1 cellular context compared by ENCODE assay signal in the genomic region with DNA sequence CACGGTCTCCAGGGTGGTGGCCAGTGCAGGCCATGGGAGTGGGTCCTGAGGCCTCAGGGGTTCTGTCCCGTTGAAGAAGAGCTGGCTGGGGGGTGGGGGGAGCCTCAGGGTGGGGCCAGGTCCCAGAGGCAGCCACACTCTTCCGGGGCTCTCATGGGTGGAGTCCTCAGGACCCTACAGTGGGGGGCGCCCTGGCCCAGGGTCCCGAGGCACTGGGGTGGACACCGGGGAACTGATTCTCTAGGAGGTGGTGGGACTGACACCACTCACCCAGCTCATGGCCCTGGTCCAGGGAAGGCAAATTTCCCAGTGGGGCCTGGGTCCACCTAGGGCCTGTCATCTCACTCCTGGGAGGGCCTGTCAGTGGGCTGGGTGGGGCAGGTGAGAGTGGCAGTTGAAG.
TF ChIP-seq lines count a peak whose summit lies in the region.

No MANE protein-coding gene starts in this region.

TF ChIP-seq in IMR-90, 13 proteins besides CTCF, POLR2A, EP300 and RAD21:
- TF ChIP-seq BHLHE40 (IDR thresholded peaks at IDR 0.05; ENCODE audit: low read depth, low read length) = no peak
- TF ChIP-seq, protein P1, sequence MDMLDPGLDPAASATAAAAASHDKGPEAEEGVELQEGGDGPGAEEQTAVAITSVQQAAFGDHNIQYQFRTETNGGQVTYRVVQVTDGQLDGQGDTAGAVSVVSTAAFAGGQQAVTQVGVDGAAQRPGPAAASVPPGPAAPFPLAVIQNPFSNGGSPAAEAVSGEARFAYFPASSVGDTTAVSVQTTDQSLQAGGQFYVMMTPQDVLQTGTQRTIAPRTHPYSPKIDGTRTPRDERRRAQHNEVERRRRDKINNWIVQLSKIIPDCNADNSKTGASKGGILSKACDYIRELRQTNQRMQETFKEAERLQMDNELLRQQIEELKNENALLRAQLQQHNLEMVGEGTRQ (IDR thresholded peaks at IDR 0.05; ENCODE audit: low read depth, low read length) = no peak
- TF ChIP-seq RCOR1 (IDR thresholded peaks at IDR 0.05; ENCODE audit: insufficient replicate concordance, low read length) = no peak
- TF ChIP-seq, protein P2, sequence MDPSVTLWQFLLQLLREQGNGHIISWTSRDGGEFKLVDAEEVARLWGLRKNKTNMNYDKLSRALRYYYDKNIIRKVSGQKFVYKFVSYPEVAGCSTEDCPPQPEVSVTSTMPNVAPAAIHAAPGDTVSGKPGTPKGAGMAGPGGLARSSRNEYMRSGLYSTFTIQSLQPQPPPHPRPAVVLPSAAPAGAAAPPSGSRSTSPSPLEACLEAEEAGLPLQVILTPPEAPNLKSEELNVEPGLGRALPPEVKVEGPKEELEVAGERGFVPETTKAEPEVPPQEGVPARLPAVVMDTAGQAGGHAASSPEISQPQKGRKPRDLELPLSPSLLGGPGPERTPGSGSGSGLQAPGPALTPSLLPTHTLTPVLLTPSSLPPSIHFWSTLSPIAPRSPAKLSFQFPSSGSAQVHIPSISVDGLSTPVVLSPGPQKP (IDR thresholded peaks at IDR 0.05; ENCODE audit: borderline replicate concordance, low read depth, low read length) = no peak
- TF ChIP-seq MXI1 (IDR thresholded peaks at IDR 0.05; ENCODE audit: borderline replicate concordance, low read depth, low read length) = no peak
- TF ChIP-seq MAZ (IDR thresholded peaks at IDR 0.05; ENCODE audit: borderline replicate concordance, low read depth, low read length) = no peak
- no peak for TF ChIP-seq CEBPB (IDR thresholded peaks at IDR 0.05; ENCODE audit: low read depth, low read length)
- TF ChIP-seq NFE2L2 (IDR thresholded peaks at IDR 0.05; ENCODE audit: low read depth, low read length) = no peak
- TF ChIP-seq RFX5 (IDR thresholded peaks at IDR 0.05; ENCODE audit: low read depth, low read length) = no peak
- TF ChIP-seq SMC3 (IDR thresholded peaks at IDR 0.05; ENCODE audit: low read depth, low read length) = no peak
- no peak for TF ChIP-seq CHD1 (IDR thresholded peaks at IDR 0.05; ENCODE audit: low read depth, low read length)
- TF ChIP-seq MAFK (IDR thresholded peaks at IDR 0.05; ENCODE audit: low read depth, low read length) = no peak
- TF ChIP-seq FOS (IDR thresholded peaks at IDR 0.05; ENCODE audit: low read depth, low read length) = no peak
